8 cellular contexts compared by ENCODE assay signal in the genomic region with DNA sequence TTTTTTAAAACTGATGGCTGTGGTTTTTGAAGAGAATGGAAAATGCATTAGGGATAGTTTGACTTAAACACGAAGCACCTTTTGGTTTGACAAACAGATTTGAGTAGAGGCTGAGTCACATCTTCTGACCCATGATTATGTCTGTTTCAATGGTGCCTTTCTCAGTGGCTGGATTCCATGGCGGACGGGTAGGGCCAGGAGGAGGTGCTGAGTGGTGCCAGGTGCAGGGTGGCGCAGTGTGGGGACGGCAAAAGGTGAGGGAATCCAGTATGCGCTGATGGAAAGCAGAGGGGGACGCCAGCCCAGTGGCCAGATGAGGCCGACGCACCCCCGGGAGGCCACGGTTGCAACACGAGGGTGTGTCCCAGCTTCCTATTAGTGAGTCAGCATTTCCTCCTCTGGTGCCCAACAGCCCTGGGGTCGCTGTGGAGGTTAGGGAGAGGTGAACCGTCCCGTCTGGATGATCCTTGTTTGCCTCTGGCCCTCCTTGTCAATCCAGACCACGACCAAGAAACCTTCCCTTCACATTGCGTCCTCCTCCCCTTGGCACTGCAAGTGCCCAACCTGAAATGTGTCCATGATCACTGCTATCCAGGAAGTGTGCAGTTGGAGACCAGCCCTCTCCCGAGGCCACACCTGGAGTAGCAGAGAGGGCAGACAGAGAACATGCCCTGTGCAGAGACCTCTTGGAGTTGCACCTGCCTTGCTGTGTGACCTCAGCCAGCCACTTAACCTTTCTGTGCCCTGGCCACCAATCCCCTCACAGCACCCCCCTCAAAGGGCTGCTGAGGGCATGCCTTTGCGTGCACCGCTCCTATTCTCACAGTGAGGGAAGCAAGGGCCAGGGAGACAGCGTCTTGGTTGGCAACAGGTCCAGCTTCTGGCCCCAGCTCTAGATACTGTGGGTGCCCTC. TPM values are rescaled to one million over a fixed set of nuclear protein-coding genes. Genes with fewer than 3 reads are reported as not detected.
DNase-seq lines count a peak whose midpoint lies in the region; ATAC-seq, FAIRE-seq and TF ChIP-seq lines count a peak whose summit lies in the region.

No MANE protein-coding gene starts in this region.

- peak overlapping the region; percentile 30 for H3K27ac Mint-ChIP-seq in activated naive CD8-positive, alpha-beta T cell treated with anti-CD3 and anti-CD28 coated beads, Interleukin-2, amount 10 ng/mL, durations not matched to agents 7 days and 5 days
- H3K27ac Mint-ChIP-seq in activated naive CD4-positive, alpha-beta T cell treated with anti-CD3 and anti-CD28 coated beads, Interleukin-2, amount 10 ng/mL, durations not matched to agents 7 days and 5 days, result no peak overlapping the region

- FAIRE-seq in keratinocyte (lab: Jason Lieb, UNC), result peak; percentile 100

- no peaks in the 10 kb centered on the region for H3K79me2 ChIP-seq in keratinocyte (ENCODE audit: control insufficient read depth, insufficient read depth, low read length)

- no peaks in the 10 kb centered on the region for H3K9me3 ChIP-seq in keratinocyte (ENCODE audit: control insufficient read depth, low read depth, low read length)

- peaks cover 24% of the 10 kb centered on the region for H3K4me1 Mint-ChIP-seq in activated naive CD8-positive, alpha-beta T cell treated with anti-CD3 and anti-CD28 coated beads, Interleukin-2, amount 10 ng/mL, durations not matched to agents 7 days and 5 days
- peaks cover 26% of the 10 kb centered on the region for H3K4me1 Mint-ChIP-seq in activated naive CD4-positive, alpha-beta T cell treated with anti-CD3 and anti-CD28 coated beads, Interleukin-2, amount 10 ng/mL, durations not matched to agents 7 days and 5 days

- dilution Hi-C loops in keratinocyte (cut with MboI; ENCODE audit: extremely low pct_ligation_motif_present, low sequenced_read_pairs), result no loop called here

- H3K4me2 ChIP-seq in keratinocyte (ENCODE audit: control insufficient read depth, extremely low read depth, insufficient read depth, low read depth, low read length), result peak overlapping the region; percentile 87

- CTCF ChIA-PET in activated naive CD4-positive, alpha-beta T cell treated with anti-CD3 and anti-CD28 coated beads, Interleukin-2, amount 10 ng/mL, durations not matched to agents 7 days and 5 days (lab: Charles Lee), result interaction anchor here (0.6 kb wide), 1 partner anchor 362 kb away, joined by 4 read pairs; no protein-coding TSS in a partner anchor

- peaks cover 62% of the 10 kb centered on the region for H3K27me3 Mint-ChIP-seq in activated naive CD8-positive, alpha-beta T cell treated with anti-CD3 and anti-CD28 coated beads, Interleukin-2, amount 10 ng/mL, durations not matched to agents 7 days and 5 days
- H3K27me3 Mint-ChIP-seq in activated naive CD4-positive, alpha-beta T cell treated with anti-CD3 and anti-CD28 coated beads, Interleukin-2, amount 10 ng/mL, durations not matched to agents 7 days and 5 days, result peaks cover 86% of the 10 kb centered on the region

- no peaks in the 10 kb centered on the region for H3K27me3 ChIP-seq in keratinocyte (ENCODE audit: control insufficient read depth, extremely low read depth, insufficient read depth, low read length)

- no peaks in the 10 kb centered on the region for H3K9me3 Mint-ChIP-seq in activated naive CD8-positive, alpha-beta T cell treated with anti-CD3 and anti-CD28 coated beads, Interleukin-2, amount 10 ng/mL, durations not matched to agents 7 days and 5 days
- no peaks in the 10 kb centered on the region for H3K9me3 Mint-ChIP-seq in activated naive CD4-positive, alpha-beta T cell treated with anti-CD3 and anti-CD28 coated beads, Interleukin-2, amount 10 ng/mL, durations not matched to agents 7 days and 5 days

- TF ChIP-seq CTCF in AG10803 (conservative IDR thresholded peaks at IDR 0.05; ENCODE audit: low read length), result peak; percentile 8; the same call in 1 of the 2 replicates
- peak in 1 of 3 experiments; percentile 29 for TF ChIP-seq CTCF in keratinocyte (optimal IDR thresholded peaks at IDR 0.05 in 1 of 3, IDR thresholded peaks at IDR 0.05 in 1 of 3, conservative IDR thresholded peaks at IDR 0.05 in 1 of 3; ENCODE audit: extremely low read depth in 1 of 3, insufficient read depth in 2 of 3, low read length in 3 of 3)

- peak overlapping the region; percentile 99 for H2AFZ ChIP-seq in keratinocyte (ENCODE audit: control insufficient read depth, low read length)

- H3K4me3 Mint-ChIP-seq in activated naive CD8-positive, alpha-beta T cell treated with anti-CD3 and anti-CD28 coated beads, Interleukin-2, amount 10 ng/mL, durations not matched to agents 7 days and 5 days, result peak overlapping the region; percentile 43
- no peak overlapping the region for H3K4me3 Mint-ChIP-seq in activated naive CD4-positive, alpha-beta T cell treated with anti-CD3 and anti-CD28 coated beads, Interleukin-2, amount 10 ng/mL, durations not matched to agents 7 days and 5 days

- no peak for TF ChIP-seq RAD21 in Ishikawa (IDR thresholded peaks at IDR 0.05; ENCODE audit: low read depth)

- peak; percentile 54 for DNase-seq in AG10803 (ENCODE audit: low read depth)
- DNase-seq in activated naive CD8-positive, alpha-beta T cell treated with anti-CD3 and anti-CD28 coated beads, Interleukin-2, amount 10 ng/mL, durations not matched to agents 7 days and 5 days, result no peak
- peak; percentile 57 for DNase-seq in keratinocyte (ENCODE audit: low read depth, low spot score)
- no peak for DNase-seq in activated naive CD4-positive, alpha-beta T cell treated with anti-CD3 and anti-CD28 coated beads, Interleukin-2, amount 10 ng/mL, durations not matched to agents 7 days and 5 days

- H3K36me3 Mint-ChIP-seq in activated naive CD8-positive, alpha-beta T cell treated with anti-CD3 and anti-CD28 coated beads, Interleukin-2, amount 10 ng/mL, durations not matched to agents 7 days and 5 days, result no peaks in the 10 kb centered on the region
- H3K36me3 Mint-ChIP-seq in activated naive CD4-positive, alpha-beta T cell treated with anti-CD3 and anti-CD28 coated beads, Interleukin-2, amount 10 ng/mL, durations not matched to agents 7 days and 5 days, result no peaks in the 10 kb centered on the region

- H3K27ac ChIP-seq in keratinocyte (ENCODE audit: control insufficient read depth, insufficient read depth, low read length), result peak overlapping the region; percentile 87

- H3K9me1 ChIP-seq in keratinocyte (ENCODE audit: control insufficient read depth, extremely low read depth, insufficient read depth, low read length), result no peaks in the 10 kb centered on the region

- H3K9ac ChIP-seq in keratinocyte (ENCODE audit: control insufficient read depth, extremely low read depth, insufficient read depth, low read length), result peak overlapping the region; percentile 67

- H3K4me1 ChIP-seq in keratinocyte (ENCODE audit: control insufficient read depth, extremely low read depth, insufficient read depth, low read length), result peaks cover 32% of the 10 kb centered on the region

- TF ChIP-seq EP300 in Ishikawa (IDR thresholded peaks at IDR 0.05; ENCODE audit: borderline replicate concordance), result no peak

- H3K4me3 ChIP-seq in AG10803 (ENCODE audit: low read length), result no peak overlapping the region
- H3K4me3 ChIP-seq in keratinocyte (ENCODE audit: control insufficient read depth in 2 of 3, extremely low read depth in 1 of 3, insufficient read depth in 2 of 3, low read depth in 1 of 3, low read length in 3 of 3), result peak overlapping the region in 2 of 3 experiments; percentile 38 to 56

- POLR2A ChIA-PET in activated naive CD8-positive, alpha-beta T cell treated with anti-CD3 and anti-CD28 coated beads, Interleukin-2, amount 10 ng/mL, durations not matched to agents 7 days and 5 days (lab: Charles Lee), result no interaction called here

- no peak for ATAC-seq in activated naive CD8-positive, alpha-beta T cell treated with anti-CD3 and anti-CD28 coated beads, Interleukin-2, amount 10 ng/mL, durations not matched to agents 7 days and 5 days (ENCODE audit: low read depth)
- no peak for ATAC-seq in GM21717 (IDR thresholded peaks at IDR 0.05; ENCODE audit: unreplicated experiment)
- ATAC-seq in HG02623 (IDR thresholded peaks at IDR 0.05; ENCODE audit: unreplicated experiment), result no peak
- ATAC-seq in HG02798 (IDR thresholded peaks at IDR 0.05; ENCODE audit: poor library complexity, unreplicated experiment), result no peak

- no peaks in the 10 kb centered on the region for H3K36me3 ChIP-seq in keratinocyte (ENCODE audit: control insufficient read depth in 2 of 2, extremely low read depth in 1 of 2, insufficient read depth in 2 of 2, low read length in 2 of 2)

- no peaks in the 10 kb centered on the region for H4K20me1 ChIP-seq in keratinocyte (ENCODE audit: control insufficient read depth, extremely low read depth, insufficient read depth, low read length)

TF ChIP-seq in Ishikawa, 13 proteins besides CTCF, POLR2A, EP300 and RAD21 (continues in another document):
- TF ChIP-seq TAF1 (IDR thresholded peaks at IDR 0.05; ENCODE audit: low read depth) (no peak), CREB1 (IDR thresholded peaks at IDR 0.05; ENCODE audit: low read depth) (no peak), EGR1 (IDR thresholded peaks at IDR 0.05) (no peak), TEAD4 (IDR thresholded peaks at IDR 0.05) (no peak)
- TF ChIP-seq, protein P1, sequence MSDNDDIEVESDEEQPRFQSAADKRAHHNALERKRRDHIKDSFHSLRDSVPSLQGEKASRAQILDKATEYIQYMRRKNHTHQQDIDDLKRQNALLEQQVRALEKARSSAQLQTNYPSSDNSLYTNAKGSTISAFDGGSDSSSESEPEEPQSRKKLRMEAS (IDR thresholded peaks at IDR 0.05), result peak; percentile 69

RNA-seq across cellular contexts. Expression of gene ATXN10, which starts 32.5 kb away (rescaled TPM):
- total RNA-seq in activated naive CD8-positive, alpha-beta T cell treated with anti-CD3 and anti-CD28 coated beads, Interleukin-2, amount 10 ng/mL, durations not matched to agents 7 days and 5 days, result 10 to 100 TPM; 75.9 to 81.0 TPM
- polyA plus RNA-seq in keratinocyte, result 238 to 276 TPM (median 242 TPM) in 3 replicates
- polyA plus RNA-seq in keratinocyte (2011; ENCODE audit: low read depth), result 147 TPM
- polyA plus RNA-seq in keratinocyte (2011; cell fraction: cytosol; rRNA removed), result 172 and 329 TPM in 2 replicates
- polyA plus RNA-seq in keratinocyte (2011; cell fraction: nucleus; rRNA removed), result 190 and 196 TPM in 2 replicates
- polyA plus RNA-seq in keratinocyte (2012; ENCODE audit: low replicate concordance), result 88.1 and 124 TPM in 2 replicates
- 156 to 320 TPM (median 270 TPM) in 3 replicates for polyA minus RNA-seq in keratinocyte
- 71.7 TPM for polyA minus RNA-seq in keratinocyte (2011; cell fraction: cytosol; rRNA and poly(A)+ RNA removed)
- polyA minus RNA-seq in keratinocyte (2011; cell fraction: nucleus; rRNA and poly(A)+ RNA removed), result 59.4 and 126 TPM in 2 replicates

Comparison
In these comparisons a context has a peak if more than half of its experiments do, and no peak if none do; other contexts are left out.
1. DNase-seq: peak in AG10803 (single experiment) and keratinocyte (single experiment); none in activated naive CD8-positive, alpha-beta T cell treated with anti-CD3 and anti-CD28 coated beads, Interleukin-2, amount 10 ng/mL, durations not matched to agents 7 days and 5 days (single experiment) and activated naive CD4-positive, alpha-beta T cell treated with anti-CD3 and anti-CD28 coated beads, Interleukin-2, amount 10 ng/mL, durations not matched to agents 7 days and 5 days (single experiment).